Comparison of ENCODE assay signal across 23 cellular contexts in the genomic region with DNA sequence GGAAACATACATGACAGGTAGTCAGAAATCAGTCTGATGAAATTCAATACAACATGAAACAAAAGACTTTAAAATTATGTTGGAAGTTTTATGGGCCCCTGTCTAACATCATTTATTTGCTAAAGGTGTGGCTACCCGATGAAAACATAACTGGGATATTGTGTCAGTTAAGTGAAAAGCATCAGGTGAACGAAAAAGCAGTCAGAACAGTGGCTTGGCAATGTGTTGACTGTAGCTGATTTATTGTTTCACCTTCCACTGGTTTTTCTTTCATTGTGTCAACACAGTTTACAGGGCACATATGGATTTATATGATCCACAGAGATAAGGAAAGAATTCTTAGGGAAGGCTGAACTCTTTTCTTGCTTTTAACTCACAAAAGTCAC.
DNase-seq lines count a peak whose midpoint lies in the region; ATAC-seq and TF ChIP-seq lines count a peak whose summit lies in the region.
"Had no signal": no experiment of that assay in that cellular context is flagged by ENCODE, and none has a peak within 500 bp of the region (broad histone marks: within the 10 kb centered on the region; RNA-seq: fewer than 3 reads in every experiment).

No MANE protein-coding gene starts in this region.

- DNase-seq in Caco-2, result peak in 1 of 2 experiments; percentile 22
- peak; percentile 75 for DNase-seq in HT-29 (ENCODE audit: low spot score)
- DNase-seq in RWPE1 (ENCODE audit: low spot score), result peak; percentile 5
- peak in 1 of 3 donors; percentile 47 for DNase-seq in mucosa of descending colon
- DNase-seq in iPS-NIHi7 (ENCODE audit: extremely low spot score), result no peak
- DNase-seq in activated CD8-positive, alpha-beta T cell treated with anti-CD3 and anti-CD28 coated beads for 36 hours, result no peak
- no peak for DNase-seq in activated T-cell treated with anti-CD3 and anti-CD28 coated beads, Interleukin-2, amount 50 U/mL, for 1 hour
- DNase-seq: activated CD4-positive, alpha-beta T cell treated with anti-CD3 and anti-CD28 coated beads, Interleukin-2, amount 10 ng/mL, durations not matched to agents 7 days and 5 days; activated CD8-positive, alpha-beta memory T cell treated with anti-CD3 and anti-CD28 coated beads, Interleukin-2, amount 10 ng/mL, durations not matched to agents 7 days and 5 days; activated naive CD4-positive, alpha-beta T cell treated with anti-CD3 and anti-CD28 coated beads, Interleukin-2, amount 10 ng/mL, durations not matched to agents 7 days and 5 days; KBM-7; NCI-H1694; NK-92 treated with Interleukin-12 subunit alpha and Interleukin-12 subunit beta, amount 100 ng/mL, for 24 hours; sigmoid colon; WERI-Rb-1 had no signal

- POLR2A ChIA-PET in Caco-2 (lab: Charles Lee) (no interaction called here), RWPE1 (lab: Yijun Ruan, JAX; ENCODE audit: low non-redundant PET) (no interaction called here)
- POLR2A ChIA-PET in activated CD8-positive, alpha-beta T cell treated with anti-CD3 and anti-CD28 coated beads for 36 hours (lab: Charles Lee), result no interaction called here

- peaks cover 7% of the 10 kb centered on the region for H3K4me1 Mint-ChIP-seq in Caco-2 (ENCODE audit: low read depth, unreplicated experiment)
- H3K4me1 Mint-ChIP-seq in activated CD8-positive, alpha-beta T cell treated with anti-CD3 and anti-CD28 coated beads for 36 hours (ENCODE audit: low read depth), result no peaks in the 10 kb centered on the region
- H3K4me1 Mint-ChIP-seq: activated CD4-positive, alpha-beta T cell treated with anti-CD3 and anti-CD28 coated beads, Interleukin-2, amount 10 ng/mL, durations not matched to agents 7 days and 5 days; activated CD8-positive, alpha-beta memory T cell treated with anti-CD3 and anti-CD28 coated beads, Interleukin-2, amount 10 ng/mL, durations not matched to agents 7 days and 5 days; activated naive CD4-positive, alpha-beta T cell treated with anti-CD3 and anti-CD28 coated beads, Interleukin-2, amount 10 ng/mL, durations not matched to agents 7 days and 5 days had no signal

- no peaks in the 10 kb centered on the region for H3K27me3 Mint-ChIP-seq in Caco-2 (ENCODE audit: insufficient read depth, unreplicated experiment)
- no peaks in the 10 kb centered on the region for H3K27me3 Mint-ChIP-seq in activated CD8-positive, alpha-beta T cell treated with anti-CD3 and anti-CD28 coated beads for 36 hours
- H3K27me3 Mint-ChIP-seq: activated CD4-positive, alpha-beta T cell treated with anti-CD3 and anti-CD28 coated beads, Interleukin-2, amount 10 ng/mL, durations not matched to agents 7 days and 5 days; activated CD8-positive, alpha-beta memory T cell treated with anti-CD3 and anti-CD28 coated beads, Interleukin-2, amount 10 ng/mL, durations not matched to agents 7 days and 5 days; activated naive CD4-positive, alpha-beta T cell treated with anti-CD3 and anti-CD28 coated beads, Interleukin-2, amount 10 ng/mL, durations not matched to agents 7 days and 5 days had no signal

- H3K9me3 Mint-ChIP-seq in Caco-2 (ENCODE audit: unreplicated experiment), result peaks cover 10% of the 10 kb centered on the region
- H3K9me3 Mint-ChIP-seq in activated CD8-positive, alpha-beta T cell treated with anti-CD3 and anti-CD28 coated beads for 36 hours, result peaks cover 6% of the 10 kb centered on the region

- no peak for TF ChIP-seq CTCF in Caco-2 (IDR thresholded peaks at IDR 0.05; ENCODE audit: insufficient read depth in 1 of 2, low read depth in 1 of 2, low read length in 1 of 2, severe bottlenecking in 1 of 2, unreplicated experiment in 1 of 2)
- no peak for TF ChIP-seq CTCF in RWPE1 (conservative IDR thresholded peaks at IDR 0.05; ENCODE audit: low read depth)
- no peak for TF ChIP-seq CTCF in mucosa of descending colon (IDR thresholded peaks at IDR 0.05)
- no peak for TF ChIP-seq CTCF in activated CD8-positive, alpha-beta T cell treated with anti-CD3 and anti-CD28 coated beads for 36 hours (IDR thresholded peaks at IDR 0.05)

- H3K27me3 ChIP-seq in Caco-2 (replicated peaks; ENCODE audit: control insufficient read depth, insufficient read depth, low read length), result no peaks in the 10 kb centered on the region
- H3K27me3 ChIP-seq: cardiac muscle cell, sigmoid colon, tibial nerve had no signal

- no peaks in the 10 kb centered on the region for H3K36me3 Mint-ChIP-seq in Caco-2 (ENCODE audit: insufficient read depth, unreplicated experiment)
- no peaks in the 10 kb centered on the region for H3K36me3 Mint-ChIP-seq in activated CD8-positive, alpha-beta T cell treated with anti-CD3 and anti-CD28 coated beads for 36 hours (ENCODE audit: low read depth)
- H3K36me3 Mint-ChIP-seq: activated CD8-positive, alpha-beta memory T cell treated with anti-CD3 and anti-CD28 coated beads, Interleukin-2, amount 10 ng/mL, durations not matched to agents 7 days and 5 days; activated naive CD4-positive, alpha-beta T cell treated with anti-CD3 and anti-CD28 coated beads, Interleukin-2, amount 10 ng/mL, durations not matched to agents 7 days and 5 days had no signal

- H3K27ac ChIP-seq in RWPE1, result no peak overlapping the region
- H3K27ac ChIP-seq: cardiac muscle cell, sigmoid colon, tibial nerve, WERI-Rb-1 had no signal

- H3K36me3 ChIP-seq in Caco-2 (ENCODE audit: control insufficient read depth, insufficient read depth, low read length) (no peaks in the 10 kb centered on the region), mucosa of descending colon (ENCODE audit: low read depth) (no peaks in the 10 kb centered on the region)
- H3K36me3 ChIP-seq: cardiac muscle cell, sigmoid colon, tibial nerve, WERI-Rb-1 had no signal

- CTCF ChIA-PET in Caco-2 (lab: Charles Lee), result no interaction called here
- CTCF ChIA-PET in RWPE1 (lab: Yijun Ruan, JAX), result no interaction called here
- CTCF ChIA-PET in activated CD8-positive, alpha-beta T cell treated with anti-CD3 and anti-CD28 coated beads for 36 hours (lab: Charles Lee), result no interaction called here

- H3K9me3 ChIP-seq in Caco-2 (no peaks in the 10 kb centered on the region), mucosa of descending colon (peaks cover 5% of the 10 kb centered on the region)
- H3K9me3 ChIP-seq: sigmoid colon, tibial nerve had no signal

- H3K4me3 Mint-ChIP-seq in Caco-2 (ENCODE audit: unreplicated experiment), result no peak overlapping the region
- H3K4me3 Mint-ChIP-seq in activated CD8-positive, alpha-beta T cell treated with anti-CD3 and anti-CD28 coated beads for 36 hours, result no peak overlapping the region
- H3K4me3 Mint-ChIP-seq: activated CD4-positive, alpha-beta T cell treated with anti-CD3 and anti-CD28 coated beads, Interleukin-2, amount 10 ng/mL, durations not matched to agents 7 days and 5 days; activated CD8-positive, alpha-beta memory T cell treated with anti-CD3 and anti-CD28 coated beads, Interleukin-2, amount 10 ng/mL, durations not matched to agents 7 days and 5 days; activated naive CD4-positive, alpha-beta T cell treated with anti-CD3 and anti-CD28 coated beads, Interleukin-2, amount 10 ng/mL, durations not matched to agents 7 days and 5 days; dendritic cell treated with granulocyte-macrophage colony-stimulating factor and Interleukin-4, amounts not matched to agents 40 ng/mL and 50 ng/mL, for 4 days; stimulated activated naive CD8-positive, alpha-beta T cell treated with anti-CD3 and anti-CD28 coated beads, Interleukin-15, Interleukin-2, amounts not matched to agents 100 ng/mL and 50 ng/mL, for 24 hours; T-helper 2 cell treated with Interferon-gamma antibody and Interleukin-4, amounts not matched to agents 5 μg/mL and 100 μg/mL, for 36 hours had no signal

- H3K4me1 ChIP-seq in Caco-2 (peaks cover 10% of the 10 kb centered on the region), mucosa of descending colon (ENCODE audit: low read depth) (peaks cover 5% of the 10 kb centered on the region)
- H3K4me1 ChIP-seq: sigmoid colon, tibial nerve had no signal

- H3K4me3 ChIP-seq in Caco-2 (ENCODE audit: low read depth, low read length), result no peak overlapping the region
- no peak overlapping the region for H3K4me3 ChIP-seq in mucosa of descending colon
- H3K4me3 ChIP-seq: cardiac muscle cell, lung, sigmoid colon, tibial nerve had no signal

- intact Hi-C loops in Caco-2 (cut with micrococcal nuclease; ENCODE audit: unreplicated experiment), result loop anchor here (1.0 kb wide), 1 partner anchor 149 kb away; no protein-coding TSS in a partner anchor
- intact Hi-C loops in mucosa of descending colon (cut with DNase I, micrococcal nuclease), result no loop called here
- intact Hi-C loops in activated CD8-positive, alpha-beta T cell treated with anti-CD3 and anti-CD28 coated beads for 36 hours (cut with micrococcal nuclease), result no loop called here

- BruUV-seq in Caco-2 (replicated peaks; lab: Mats Ljungman, UMichigan), result no TSS peak

- ATAC-seq in mucosa of descending colon, result peak; percentile 96
- ATAC-seq in GM21619 (IDR thresholded peaks at IDR 0.05; ENCODE audit: unreplicated experiment), result no peak
- no peak for ATAC-seq in activated CD8-positive, alpha-beta T cell treated with anti-CD3 and anti-CD28 coated beads for 36 hours
- ATAC-seq: activated CD8-positive, alpha-beta memory T cell treated with anti-CD3 and anti-CD28 coated beads, Interleukin-2, amount 10 ng/mL, durations not matched to agents 7 days and 5 days; HCT116 had no signal

- H3K27ac Mint-ChIP-seq in Caco-2 (ENCODE audit: unreplicated experiment), result peak overlapping the region; percentile 62
- H3K27ac Mint-ChIP-seq in activated CD8-positive, alpha-beta T cell treated with anti-CD3 and anti-CD28 coated beads for 36 hours, result no peak overlapping the region
- H3K27ac Mint-ChIP-seq: activated CD4-positive, alpha-beta T cell treated with anti-CD3 and anti-CD28 coated beads, Interleukin-2, amount 10 ng/mL, durations not matched to agents 7 days and 5 days; activated CD8-positive, alpha-beta memory T cell treated with anti-CD3 and anti-CD28 coated beads, Interleukin-2, amount 10 ng/mL, durations not matched to agents 7 days and 5 days; activated naive CD4-positive, alpha-beta T cell treated with anti-CD3 and anti-CD28 coated beads, Interleukin-2, amount 10 ng/mL, durations not matched to agents 7 days and 5 days; dendritic cell treated with granulocyte-macrophage colony-stimulating factor and Interleukin-4, amounts not matched to agents 40 ng/mL and 50 ng/mL, for 4 days; stimulated activated naive CD8-positive, alpha-beta T cell treated with anti-CD3 and anti-CD28 coated beads, Interleukin-15, Interleukin-2, amounts not matched to agents 100 ng/mL and 50 ng/mL, for 24 hours; T-helper 2 cell treated with Interferon-gamma antibody and Interleukin-4, amounts not matched to agents 5 μg/mL and 100 μg/mL, for 36 hours had no signal

Comparison
In these comparisons a context has a peak if more than half of its experiments do, and no peak if none do; other contexts are left out.
1. DNase-seq: peak in HT-29 (single experiment) and RWPE1 (single experiment); none in iPS-NIHi7 (single experiment), activated CD8-positive, alpha-beta T cell treated with anti-CD3 and anti-CD28 coated beads for 36 hours (single experiment) and activated T-cell treated with anti-CD3 and anti-CD28 coated beads, Interleukin-2, amount 50 U/mL, for 1 hour (single experiment).